37 cellular contexts compared by ENCODE assay signal in the genomic region with DNA sequence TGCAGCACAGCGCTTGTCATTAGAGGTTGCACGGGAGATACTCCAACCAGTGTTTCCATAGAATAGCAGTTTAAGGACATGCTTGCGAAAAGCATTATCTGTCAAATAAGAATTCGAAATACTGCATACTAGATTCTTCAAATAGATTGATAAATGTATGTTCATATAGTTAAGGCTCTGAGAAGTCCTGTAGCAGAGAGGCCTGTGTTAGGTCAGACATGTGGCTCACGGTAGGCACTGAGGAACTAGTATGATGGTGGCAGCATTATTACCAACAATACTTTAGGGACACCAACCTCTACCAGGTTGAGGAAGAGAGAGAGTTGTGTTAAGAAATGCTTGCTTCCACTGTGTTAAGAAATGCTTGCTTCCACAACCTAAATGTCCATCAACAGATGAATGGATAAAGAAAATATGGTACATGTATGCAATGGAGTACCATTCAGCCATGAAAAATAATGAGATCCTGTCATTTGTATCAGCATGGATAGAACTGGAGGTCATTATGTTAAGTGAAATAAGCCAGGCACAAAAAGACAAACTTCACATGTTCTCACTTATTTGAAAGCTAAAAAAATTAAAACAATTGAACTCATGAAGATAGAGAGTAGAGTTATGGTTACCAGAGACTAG. TPM values are rescaled to one million over a fixed set of nuclear protein-coding genes. Genes with fewer than 3 reads are reported as not detected.
"Had no signal": no experiment of that assay in that cellular context is flagged by ENCODE, and none has a peak within 500 bp of the region (broad histone marks: within the 10 kb centered on the region; RNA-seq: fewer than 3 reads in every experiment).

No MANE protein-coding gene starts in this region.

- H3K9me3 ChIP-seq: adrenal gland, body of pancreas, breast epithelium had no signal

- DNase-seq: activated CD4-positive, alpha-beta memory T cell treated with anti-CD3 and anti-CD28 coated beads for 36 hours; activated CD4-positive, alpha-beta T cell treated with anti-CD3 and anti-CD28 coated beads for 4 hours; activated CD4-positive, alpha-beta T cell treated with anti-CD3 and anti-CD28 coated beads, Interleukin-2, amount 10 ng/mL, durations not matched to agents 24 days and 14 days; activated CD4-positive, alpha-beta T cell treated with anti-CD3 and anti-CD28 coated beads, Interleukin-2, amount 50 U/mL, for 1 hour; activated CD4-positive, alpha-beta T cell treated with anti-CD3 and anti-CD28 coated beads, Interleukin-2, amount 50 U/mL, for 4 hours; activated CD4-positive, CD25-positive, alpha-beta regulatory T cell; activated CD8-positive, alpha-beta memory T cell treated with anti-CD3 and anti-CD28 coated beads, Interleukin-2, amount 50 U/mL, for 4 hours; activated CD8-positive, alpha-beta T cell treated with anti-CD3 and anti-CD28 coated beads for 36 hours; activated effector memory CD4-positive, alpha-beta T cell treated with anti-CD3 and anti-CD28 coated beads, Interleukin-2, amount 50 U/mL, for 16 hours; activated gamma-delta T cell treated with Interleukin-2 at 50 U/mL for 16 hours; activated naive CD4-positive, alpha-beta T cell; activated naive CD4-positive, alpha-beta T cell treated with anti-CD3 and anti-CD28 coated beads for 36 hours; activated naive CD4-positive, alpha-beta T cell treated with anti-CD3 and anti-CD28 coated beads, Interleukin-2, amount 50 U/mL, for 16 hours; activated naive CD8-positive, alpha-beta T cell treated with anti-CD3 and anti-CD28 coated beads for 36 hours; activated T-cell treated with anti-CD3 and anti-CD28 coated beads for 4 hours; activated T-cell treated with anti-CD3 and anti-CD28 coated beads, Interleukin-2, amount 50 U/mL, for 1 hour; activated T-cell treated with anti-CD3 and anti-CD28 coated beads, Interleukin-2, amount 50 U/mL, for 4 hours; activated T-cell treated with anti-CD3 and anti-CD28 coated beads, Interleukin-2, amount 50 U/mL, for 72 hours; adrenal gland; amniotic stem cell; aorta; body of pancreas; brain microvascular endothelial cell; central memory CD4-positive, alpha-beta T cell; T-helper 1 cell; T-helper 2 cell; T-helper 9 cell; WERI-Rb-1 had no signal

- H3K9me3 Mint-ChIP-seq: activated CD4-positive, alpha-beta memory T cell treated with anti-CD3 and anti-CD28 coated beads for 36 hours; activated CD4-positive, alpha-beta T cell treated with anti-CD3 and anti-CD28 coated beads, Interleukin-2, amount 10 ng/mL, durations not matched to agents 24 days and 14 days; activated CD8-positive, alpha-beta T cell treated with anti-CD3 and anti-CD28 coated beads for 36 hours; activated naive CD4-positive, alpha-beta T cell treated with anti-CD3 and anti-CD28 coated beads for 36 hours; activated naive CD4-positive, alpha-beta T cell treated with anti-CD3 and anti-CD28 coated beads, Interleukin-2, amount 50 U/mL, for 72 hours; activated naive CD8-positive, alpha-beta T cell treated with anti-CD3 and anti-CD28 coated beads for 36 hours; activated T-cell treated with anti-CD3 and anti-CD28 coated beads, Interleukin-2, amount 50 U/mL, for 4 hours; activated T-cell treated with anti-CD3 and anti-CD28 coated beads, Interleukin-2, amount 50 U/mL, for 72 hours; activated T-helper 1 cell treated with anti-CD3 and anti-CD28 coated beads, Interleukin-12 subunit alpha, Interleukin-12 subunit beta, Interleukin-2, Interleukin-4 antibody, amounts not matched to agents 30 ng/mL and 10 ng/mL and 1 ng/mL, durations not matched to agents 14 hours and 24 hours and 36 hours; activated T-helper 17 cell treated with anti-CD3 and anti-CD28 coated beads, Interleukin-2, amount 50 U/mL, for 72 hours; T-helper 1 cell treated with Interleukin-12 subunit alpha and Interleukin-12 subunit beta and Interleukin-4 antibody, amounts not matched to agents 30 μg/mL and 1 μg/mL, for 36 hours; T-helper 2 cell treated with Interferon-gamma antibody and Interleukin-4, amounts not matched to agents 5 μg/mL and 100 μg/mL, for 36 hours had no signal

- H3K27me3 Mint-ChIP-seq: activated CD4-positive, alpha-beta memory T cell treated with anti-CD3 and anti-CD28 coated beads for 36 hours; activated CD4-positive, alpha-beta T cell treated with anti-CD3 and anti-CD28 coated beads, Interleukin-2, amount 10 ng/mL, durations not matched to agents 24 days and 14 days; activated CD8-positive, alpha-beta T cell treated with anti-CD3 and anti-CD28 coated beads for 36 hours; activated naive CD8-positive, alpha-beta T cell treated with anti-CD3 and anti-CD28 coated beads for 36 hours; activated T-helper 17 cell treated with anti-CD3 and anti-CD28 coated beads, Interleukin-2, amount 50 U/mL, for 72 hours had no signal

- H3K4me1 ChIP-seq: breast epithelium had no signal

- H3K27ac Mint-ChIP-seq: activated CD4-positive, alpha-beta memory T cell treated with anti-CD3 and anti-CD28 coated beads for 36 hours; activated CD4-positive, alpha-beta T cell treated with anti-CD3 and anti-CD28 coated beads, Interleukin-2, amount 10 ng/mL, durations not matched to agents 24 days and 14 days; activated CD8-positive, alpha-beta T cell treated with anti-CD3 and anti-CD28 coated beads for 36 hours; activated naive CD4-positive, alpha-beta T cell treated with anti-CD3 and anti-CD28 coated beads for 36 hours; activated naive CD8-positive, alpha-beta T cell treated with anti-CD3 and anti-CD28 coated beads for 36 hours; activated T-cell treated with anti-CD3 and anti-CD28 coated beads, Interleukin-2, amount 50 U/mL, for 72 hours; activated T-helper 1 cell treated with anti-CD3 and anti-CD28 coated beads, Interleukin-12 subunit alpha, Interleukin-12 subunit beta, Interleukin-2, Interleukin-4 antibody, amounts not matched to agents 30 ng/mL and 10 ng/mL and 1 ng/mL, durations not matched to agents 14 hours and 24 hours and 36 hours; activated T-helper 17 cell treated with anti-CD3 and anti-CD28 coated beads, Interleukin-2, amount 50 U/mL, for 72 hours; T-helper 1 cell treated with Interleukin-12 subunit alpha and Interleukin-12 subunit beta and Interleukin-4 antibody, amounts not matched to agents 30 μg/mL and 1 μg/mL, for 36 hours; T-helper 2 cell treated with Interferon-gamma antibody and Interleukin-4, amounts not matched to agents 5 μg/mL and 100 μg/mL, for 36 hours; WTC11 had no signal

- ATAC-seq: activated CD4-positive, CD25-positive, alpha-beta regulatory T cell treated with anti-CD3 and anti-CD28 coated beads, Interleukin-2, amount 50 U/mL, for 24 hours; activated CD8-positive, alpha-beta T cell treated with anti-CD3 and anti-CD28 coated beads for 36 hours; activated naive CD4-positive, alpha-beta T cell treated with anti-CD3 and anti-CD28 coated beads, Interleukin-2, amount 50 U/mL, for 72 hours; activated T-cell treated with anti-CD3 and anti-CD28 coated beads, Interleukin-2, amount 50 U/mL, for 4 hours; activated T-cell treated with anti-CD3 and anti-CD28 coated beads, Interleukin-2, amount 50 U/mL, for 72 hours; activated T-helper 17 cell treated with anti-CD3 and anti-CD28 coated beads, Interleukin-2, amount 50 U/mL, for 72 hours; body of pancreas; WTC11 had no signal

- H3K27ac ChIP-seq: adrenal gland, body of pancreas, brain microvascular endothelial cell, breast epithelium, WERI-Rb-1 had no signal

- H3K4me3 Mint-ChIP-seq: activated CD4-positive, alpha-beta memory T cell treated with anti-CD3 and anti-CD28 coated beads for 36 hours; activated CD4-positive, alpha-beta T cell treated with anti-CD3 and anti-CD28 coated beads, Interleukin-2, amount 10 ng/mL, durations not matched to agents 24 days and 14 days; activated CD8-positive, alpha-beta T cell treated with anti-CD3 and anti-CD28 coated beads for 36 hours; activated naive CD4-positive, alpha-beta T cell treated with anti-CD3 and anti-CD28 coated beads for 36 hours; activated naive CD8-positive, alpha-beta T cell treated with anti-CD3 and anti-CD28 coated beads for 36 hours; activated T-cell treated with anti-CD3 and anti-CD28 coated beads, Interleukin-2, amount 50 U/mL, for 4 hours; activated T-cell treated with anti-CD3 and anti-CD28 coated beads, Interleukin-2, amount 50 U/mL, for 72 hours; activated T-helper 1 cell treated with anti-CD3 and anti-CD28 coated beads, Interleukin-12 subunit alpha, Interleukin-12 subunit beta, Interleukin-2, Interleukin-4 antibody, amounts not matched to agents 30 ng/mL and 10 ng/mL and 1 ng/mL, durations not matched to agents 14 hours and 24 hours and 36 hours; activated T-helper 17 cell treated with anti-CD3 and anti-CD28 coated beads, Interleukin-2, amount 50 U/mL, for 72 hours; T-helper 1 cell treated with Interleukin-12 subunit alpha and Interleukin-12 subunit beta and Interleukin-4 antibody, amounts not matched to agents 30 μg/mL and 1 μg/mL, for 36 hours; T-helper 2 cell treated with Interferon-gamma antibody and Interleukin-4, amounts not matched to agents 5 μg/mL and 100 μg/mL, for 36 hours; WTC11 had no signal

- H3K4me1 Mint-ChIP-seq: activated T-helper 17 cell treated with anti-CD3 and anti-CD28 coated beads, Interleukin-2, amount 50 U/mL, for 72 hours; WTC11 had no signal

- H3K27me3 ChIP-seq: adrenal gland, body of pancreas, brain microvascular endothelial cell, breast epithelium had no signal

- H3K4me3 ChIP-seq: adrenal gland, body of pancreas, breast epithelium had no signal

RNA-seq across cellular contexts. Expression of a gene that starts 39.4 kb away (rescaled TPM):
- total RNA-seq: activated CD4-positive, alpha-beta memory T cell treated with anti-CD3 and anti-CD28 coated beads for 36 hours; activated CD4-positive, alpha-beta T cell treated with anti-CD3 and anti-CD28 coated beads, Interleukin-2, amount 10 ng/mL, durations not matched to agents 24 days and 14 days; activated CD8-positive, alpha-beta T cell treated with anti-CD3 and anti-CD28 coated beads for 36 hours; activated naive CD4-positive, alpha-beta T cell treated with anti-CD3 and anti-CD28 coated beads for 36 hours; activated naive CD8-positive, alpha-beta T cell treated with anti-CD3 and anti-CD28 coated beads for 36 hours; activated T-helper 1 cell treated with anti-CD3 and anti-CD28 coated beads, Interleukin-12 subunit alpha, Interleukin-12 subunit beta, Interleukin-2, Interleukin-4 antibody, amounts not matched to agents 30 ng/mL and 10 ng/mL and 1 ng/mL, durations not matched to agents 14 hours and 24 hours and 36 hours; aorta; body of pancreas; breast epithelium; cardiac septum had no signal
- polyA plus RNA-seq: aorta had no signal
